In the genomic region with DNA sequence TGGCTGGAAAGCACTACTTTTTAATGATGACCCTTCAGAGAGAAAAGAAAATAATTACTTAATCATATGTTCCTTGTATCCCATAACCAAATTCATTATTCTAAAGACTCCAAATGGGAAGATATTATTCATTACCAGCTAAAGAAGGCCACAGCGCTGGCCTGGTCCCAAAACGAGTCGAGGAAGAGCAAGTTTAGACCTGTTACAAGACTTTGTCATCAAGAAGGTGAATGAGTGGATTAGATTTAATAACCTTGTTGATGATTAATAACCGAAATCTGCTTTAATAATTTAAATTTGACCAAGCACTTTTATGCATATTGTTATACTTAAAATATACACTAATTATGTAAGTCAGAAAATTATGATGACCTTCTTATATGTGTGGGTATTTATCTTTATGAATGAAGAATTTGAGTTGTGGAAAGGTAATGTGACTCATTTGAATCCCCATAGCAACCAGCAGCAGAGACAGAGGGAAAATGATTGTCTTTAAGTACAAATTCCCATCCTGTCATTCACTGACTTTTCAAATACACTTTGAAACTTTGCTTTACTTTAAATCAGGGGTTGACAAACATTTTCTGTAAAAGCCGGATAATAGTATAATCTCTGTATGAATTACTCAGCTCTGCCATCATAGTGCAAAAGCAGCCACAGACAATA, we compare ENCODE assay signal across 18 cellular contexts.
DNase-seq lines count a peak whose midpoint lies in the region; ATAC-seq, FAIRE-seq and TF ChIP-seq lines count a peak whose summit lies in the region.
"Had no signal": no experiment of that assay in that cellular context is flagged by ENCODE, and none has a peak within 500 bp of the region (broad histone marks: within the 10 kb centered on the region; RNA-seq: fewer than 3 reads in every experiment).

No MANE protein-coding gene starts in this region.

- no peak for TF ChIP-seq POLR2A in H54 (IDR thresholded peaks at IDR 0.05; ENCODE audit: low read depth, low read length)

- CTCF ChIA-PET in activated CD8-positive, alpha-beta T cell treated with anti-CD3 and anti-CD28 coated beads, Interleukin-2, amount 10 ng/mL, durations not matched to agents 7 days and 5 days (lab: Charles Lee): no interaction called here

- ATAC-seq in esophagus mucosa: peak; percentile 66
- no peak for ATAC-seq in GM21423 (IDR thresholded peaks at IDR 0.05; ENCODE audit: unreplicated experiment)
- no peak for ATAC-seq in HG03175 (IDR thresholded peaks at IDR 0.05; ENCODE audit: unreplicated experiment)
- no peak for ATAC-seq in activated CD8-positive, alpha-beta T cell treated with anti-CD3 and anti-CD28 coated beads, Interleukin-2, amount 10 ng/mL, durations not matched to agents 7 days and 5 days
- ATAC-seq: HepG2, SK-N-SH treated with all-trans-retinoic acid at 6 μM for 48 hours, T-cell had no signal

- POLR2A ChIA-PET in activated CD8-positive, alpha-beta T cell treated with anti-CD3 and anti-CD28 coated beads, Interleukin-2, amount 10 ng/mL, durations not matched to agents 7 days and 5 days (lab: Charles Lee): no interaction called here

- no peaks in the 10 kb centered on the region for H3K27me3 Mint-ChIP-seq in activated CD8-positive, alpha-beta T cell treated with anti-CD3 and anti-CD28 coated beads, Interleukin-2, amount 10 ng/mL, durations not matched to agents 7 days and 5 days (ENCODE audit: low read depth)
- H3K27me3 Mint-ChIP-seq: CD8-positive, alpha-beta memory T cell; T-cell had no signal

- no peaks in the 10 kb centered on the region for H3K36me3 Mint-ChIP-seq in activated CD8-positive, alpha-beta T cell treated with anti-CD3 and anti-CD28 coated beads, Interleukin-2, amount 10 ng/mL, durations not matched to agents 7 days and 5 days (ENCODE audit: low read depth)
- H3K36me3 Mint-ChIP-seq: CD8-positive, alpha-beta memory T cell; T-cell had no signal

- DNase-seq in H54 (ENCODE audit: insufficient read length, low spot score): no peak
- peak in 2 of 3 experiments; percentile 49 to 88 for DNase-seq in NCI-H1417 (lab: John Stamatoyannopoulos, UW)
- DNase-seq in NCI-H748 treated with DMSO at 0.1 percent for 48 hours (lab: John Stamatoyannopoulos, UW): peak; percentile 17
- DNase-seq in AG08395 (ENCODE audit: low spot score): no peak
- no peak for DNase-seq in activated CD8-positive, alpha-beta T cell treated with anti-CD3 and anti-CD28 coated beads, Interleukin-2, amount 10 ng/mL, durations not matched to agents 7 days and 5 days
- DNase-seq: CD8-positive, alpha-beta memory T cell; KG1; NCI-H1694 treated with DMSO at 0.1 percent for 48 hours; NCI-H2107; NCI-H526 treated with DMSO at 0.1 percent for 48 hours; OCI-M1; SIG-M5; T-cell had no signal

- H3K9me3 Mint-ChIP-seq in activated CD8-positive, alpha-beta T cell treated with anti-CD3 and anti-CD28 coated beads, Interleukin-2, amount 10 ng/mL, durations not matched to agents 7 days and 5 days (ENCODE audit: insufficient read depth): no peaks in the 10 kb centered on the region

- H3K27ac Mint-ChIP-seq in activated CD8-positive, alpha-beta T cell treated with anti-CD3 and anti-CD28 coated beads, Interleukin-2, amount 10 ng/mL, durations not matched to agents 7 days and 5 days: no peak overlapping the region
- H3K27ac Mint-ChIP-seq: CD8-positive, alpha-beta memory T cell; T-cell had no signal

- H3K4me1 Mint-ChIP-seq in activated CD8-positive, alpha-beta T cell treated with anti-CD3 and anti-CD28 coated beads, Interleukin-2, amount 10 ng/mL, durations not matched to agents 7 days and 5 days (ENCODE audit: low read depth): no peaks in the 10 kb centered on the region
- H3K4me1 Mint-ChIP-seq: CD8-positive, alpha-beta memory T cell; T-cell had no signal

- H3K4me3 Mint-ChIP-seq in activated CD8-positive, alpha-beta T cell treated with anti-CD3 and anti-CD28 coated beads, Interleukin-2, amount 10 ng/mL, durations not matched to agents 7 days and 5 days: no peak overlapping the region
- H3K4me3 Mint-ChIP-seq: CD8-positive, alpha-beta memory T cell; T-cell had no signal

- FAIRE-seq in H54 (lab: Jason Lieb, UNC): peak; percentile 69
- FAIRE-seq: HepG2 had no signal

Comparison
In these comparisons a context has a peak if more than half of its experiments do, and no peak if none do; other contexts are left out.
1. DNase-seq: peak in NCI-H1417 (2 of 3) and NCI-H748 treated with DMSO at 0.1 percent for 48 hours (single experiment); none in H54 (single experiment), AG08395 (single experiment) and activated CD8-positive, alpha-beta T cell treated with anti-CD3 and anti-CD28 coated beads, Interleukin-2, amount 10 ng/mL, durations not matched to agents 7 days and 5 days (single experiment).